ENCODE assay signal across 9 cellular contexts in genomic region chr12:96197503-96198272, GRCh38. TPM values are rescaled to one million over a fixed set of nuclear protein-coding genes. Genes with fewer than 3 reads are reported as not detected.
DNase-seq lines count a peak whose midpoint lies in the region; ATAC-seq and TF ChIP-seq lines count a peak whose summit lies in the region.
"Had no signal": no experiment of that assay in that cellular context is flagged by ENCODE, and none has a peak within 500 bp of the region (broad histone marks: within the 10 kb centered on the region; RNA-seq: fewer than 3 reads in every experiment).

No MANE protein-coding gene starts in this region.

- CTCF ChIA-PET in activated CD8-positive, alpha-beta T cell treated with anti-CD3 and anti-CD28 coated beads for 36 hours (lab: Charles Lee): interaction anchor here (0.8 to 7.2 kb wide), 4 partner anchors 10 to 18 kb away, joined by 3 to 39 read pairs (median 6); no protein-coding TSS in a partner anchor
- CTCF ChIA-PET in activated CD8-positive, alpha-beta T cell treated with anti-CD3 and anti-CD28 coated beads, Interleukin-2, amount 10 ng/mL, durations not matched to agents 7 days and 5 days (lab: Charles Lee): interaction anchor here (1.3 to 5.2 kb wide), 3 partner anchors 14 to 319 kb away, joined by 4 to 50 read pairs (median 21); no protein-coding TSS in a partner anchor

- H3K9me3 Mint-ChIP-seq in activated CD8-positive, alpha-beta T cell treated with anti-CD3 and anti-CD28 coated beads for 36 hours: no peaks in the 10 kb centered on the region
- H3K9me3 Mint-ChIP-seq in activated CD8-positive, alpha-beta T cell treated with anti-CD3 and anti-CD28 coated beads, Interleukin-2, amount 10 ng/mL, durations not matched to agents 7 days and 5 days (ENCODE audit: insufficient read depth): no peaks in the 10 kb centered on the region
- H3K9me3 Mint-ChIP-seq in activated T-helper 1 cell treated with anti-CD3 and anti-CD28 coated beads, Interleukin-12 subunit alpha, Interleukin-12 subunit beta, Interleukin-2, Interleukin-4 antibody, amounts not matched to agents 30 ng/mL and 10 ng/mL and 1 ng/mL, durations not matched to agents 14 hours and 24 hours and 36 hours: no peaks in the 10 kb centered on the region

- peaks cover 7% of the 10 kb centered on the region for H3K36me3 Mint-ChIP-seq in activated CD8-positive, alpha-beta T cell treated with anti-CD3 and anti-CD28 coated beads for 36 hours (ENCODE audit: low read depth)
- peaks cover 12% of the 10 kb centered on the region for H3K36me3 Mint-ChIP-seq in activated CD8-positive, alpha-beta T cell treated with anti-CD3 and anti-CD28 coated beads, Interleukin-2, amount 10 ng/mL, durations not matched to agents 7 days and 5 days (ENCODE audit: low read depth)
- peaks cover 24% of the 10 kb centered on the region for H3K36me3 Mint-ChIP-seq in activated T-helper 1 cell treated with anti-CD3 and anti-CD28 coated beads, Interleukin-12 subunit alpha, Interleukin-12 subunit beta, Interleukin-2, Interleukin-4 antibody, amounts not matched to agents 30 ng/mL and 10 ng/mL and 1 ng/mL, durations not matched to agents 14 hours and 24 hours and 36 hours (ENCODE audit: low read depth)

- no peaks in the 10 kb centered on the region for H3K27me3 ChIP-seq in thyroid gland

- no peak for DNase-seq in activated CD8-positive, alpha-beta T cell treated with anti-CD3 and anti-CD28 coated beads for 36 hours
- DNase-seq in activated CD8-positive, alpha-beta T cell treated with anti-CD3 and anti-CD28 coated beads, Interleukin-2, amount 10 ng/mL, durations not matched to agents 7 days and 5 days: no peak
- no peak for DNase-seq in activated T-helper 1 cell treated with anti-CD3 and anti-CD28 coated beads, Interleukin-12 subunit alpha, Interleukin-12 subunit beta, Interleukin-2, Interleukin-4 antibody, amounts not matched to agents 30 ng/mL and 10 ng/mL and 1 ng/mL, durations not matched to agents 14 hours and 24 hours and 36 hours (ENCODE audit: low spot score)
- DNase-seq in hepatic stellate cell (ENCODE audit: low spot score): peak; percentile 79
- DNase-seq in thyroid gland: no peak
- no peak for DNase-seq in NCI-H2196 (lab: John Stamatoyannopoulos, UW; ENCODE audit: unreplicated experiment)
- no peak for DNase-seq in activated CD8-positive, alpha-beta memory T cell treated with anti-CD3 and anti-CD28 coated beads, Interleukin-2, amount 50 U/mL, for 4 hours
- DNase-seq: T-helper 9 cell had no signal

- POLR2A ChIA-PET in activated CD8-positive, alpha-beta T cell treated with anti-CD3 and anti-CD28 coated beads for 36 hours (lab: Charles Lee): interaction anchor here (0.9 to 1.5 kb wide), 5 partner anchors 8 to 19 kb away, joined by 3 to 6 read pairs (median 3); no protein-coding TSS in a partner anchor
- POLR2A ChIA-PET in activated CD8-positive, alpha-beta T cell treated with anti-CD3 and anti-CD28 coated beads, Interleukin-2, amount 10 ng/mL, durations not matched to agents 7 days and 5 days (lab: Charles Lee): interaction anchor here (0.8 to 2.6 kb wide), 3 partner anchors 12 to 202 kb away, joined by 3 to 9 read pairs (median 7); partner anchors contain the start of gene CDK17

- 36 to 42% methylated on average over 3 of the region's 3 CpGs for WGBS in thyroid gland, 2 donors

- TF ChIP-seq POLR2A in thyroid gland (IDR thresholded peaks at IDR 0.05): no peak

- no peaks in the 10 kb centered on the region for H3K27me3 Mint-ChIP-seq in activated CD8-positive, alpha-beta T cell treated with anti-CD3 and anti-CD28 coated beads for 36 hours
- no peaks in the 10 kb centered on the region for H3K27me3 Mint-ChIP-seq in activated CD8-positive, alpha-beta T cell treated with anti-CD3 and anti-CD28 coated beads, Interleukin-2, amount 10 ng/mL, durations not matched to agents 7 days and 5 days (ENCODE audit: low read depth)
- H3K27me3 Mint-ChIP-seq in activated T-helper 1 cell treated with anti-CD3 and anti-CD28 coated beads, Interleukin-12 subunit alpha, Interleukin-12 subunit beta, Interleukin-2, Interleukin-4 antibody, amounts not matched to agents 30 ng/mL and 10 ng/mL and 1 ng/mL, durations not matched to agents 14 hours and 24 hours and 36 hours (ENCODE audit: insufficient read depth): no peaks in the 10 kb centered on the region

- no peaks in the 10 kb centered on the region for H3K36me3 ChIP-seq in thyroid gland

- H3K4me1 Mint-ChIP-seq in activated CD8-positive, alpha-beta T cell treated with anti-CD3 and anti-CD28 coated beads for 36 hours (ENCODE audit: low read depth): peaks cover 59% of the 10 kb centered on the region
- peaks cover 52% of the 10 kb centered on the region for H3K4me1 Mint-ChIP-seq in activated CD8-positive, alpha-beta T cell treated with anti-CD3 and anti-CD28 coated beads, Interleukin-2, amount 10 ng/mL, durations not matched to agents 7 days and 5 days (ENCODE audit: low read depth)
- H3K4me1 Mint-ChIP-seq in activated T-helper 1 cell treated with anti-CD3 and anti-CD28 coated beads, Interleukin-12 subunit alpha, Interleukin-12 subunit beta, Interleukin-2, Interleukin-4 antibody, amounts not matched to agents 30 ng/mL and 10 ng/mL and 1 ng/mL, durations not matched to agents 14 hours and 24 hours and 36 hours (ENCODE audit: low read depth): peaks cover 52% of the 10 kb centered on the region

- peak overlapping the region; percentile 78 for H3K27ac Mint-ChIP-seq in activated CD8-positive, alpha-beta T cell treated with anti-CD3 and anti-CD28 coated beads for 36 hours
- H3K27ac Mint-ChIP-seq in activated CD8-positive, alpha-beta T cell treated with anti-CD3 and anti-CD28 coated beads, Interleukin-2, amount 10 ng/mL, durations not matched to agents 7 days and 5 days: no peak overlapping the region
- H3K27ac Mint-ChIP-seq in activated T-helper 1 cell treated with anti-CD3 and anti-CD28 coated beads, Interleukin-12 subunit alpha, Interleukin-12 subunit beta, Interleukin-2, Interleukin-4 antibody, amounts not matched to agents 30 ng/mL and 10 ng/mL and 1 ng/mL, durations not matched to agents 14 hours and 24 hours and 36 hours: peak overlapping the region; percentile 37

- no peaks in the 10 kb centered on the region for H3K9me3 ChIP-seq in thyroid gland

- peak overlapping the region; percentile 33 to 63 (median 41) for H3K27ac ChIP-seq in thyroid gland

- no peak for ATAC-seq in activated CD8-positive, alpha-beta T cell treated with anti-CD3 and anti-CD28 coated beads for 36 hours
- ATAC-seq in activated CD8-positive, alpha-beta T cell treated with anti-CD3 and anti-CD28 coated beads, Interleukin-2, amount 10 ng/mL, durations not matched to agents 7 days and 5 days: no peak
- no peak for ATAC-seq in HG03432 (IDR thresholded peaks at IDR 0.05; ENCODE audit: unreplicated experiment)

- intact Hi-C loops in activated CD8-positive, alpha-beta T cell treated with anti-CD3 and anti-CD28 coated beads for 36 hours (cut with micrococcal nuclease): loop anchor here (2.0 to 5.0 kb wide), 2 partner anchors 17 to 150 kb away; no protein-coding TSS in a partner anchor
- intact Hi-C loops in activated T-helper 1 cell treated with anti-CD3 and anti-CD28 coated beads, Interleukin-12 subunit alpha, Interleukin-12 subunit beta, Interleukin-2, Interleukin-4 antibody, amounts not matched to agents 30 ng/mL and 10 ng/mL and 1 ng/mL, durations not matched to agents 14 hours and 24 hours and 36 hours (cut with micrococcal nuclease): loop anchor here (2.0 to 10.0 kb wide), 7 partner anchors 250 to 1555 kb away; partner anchors contain the start of genes AMDHD1, CCDC38, FGD6 and NEDD1
- intact Hi-C loops in thyroid gland (cut with DNase I): no loop called here

- H3K4me3 Mint-ChIP-seq in activated CD8-positive, alpha-beta T cell treated with anti-CD3 and anti-CD28 coated beads for 36 hours: no peak overlapping the region
- H3K4me3 Mint-ChIP-seq in activated CD8-positive, alpha-beta T cell treated with anti-CD3 and anti-CD28 coated beads, Interleukin-2, amount 10 ng/mL, durations not matched to agents 7 days and 5 days: no peak overlapping the region
- H3K4me3 Mint-ChIP-seq in activated T-helper 1 cell treated with anti-CD3 and anti-CD28 coated beads, Interleukin-12 subunit alpha, Interleukin-12 subunit beta, Interleukin-2, Interleukin-4 antibody, amounts not matched to agents 30 ng/mL and 10 ng/mL and 1 ng/mL, durations not matched to agents 14 hours and 24 hours and 36 hours: peak overlapping the region; percentile 96

- peaks cover 5 to 22% of the 10 kb centered on the region in 2 donors for H3K4me1 ChIP-seq in thyroid gland

- H3K4me3 ChIP-seq in thyroid gland (replicated peaks in 1 of 3): no peak overlapping the region

- TF ChIP-seq CTCF in activated CD8-positive, alpha-beta T cell treated with anti-CD3 and anti-CD28 coated beads for 36 hours (IDR thresholded peaks at IDR 0.05): no peak
- no peak for TF ChIP-seq CTCF in thyroid gland (IDR thresholded peaks at IDR 0.05)

RNA-seq across cellular contexts. Expression of gene ELK3, which starts 3.5 kb away (rescaled TPM):
- 1 to 10 TPM; 7.7 TPM for total RNA-seq in activated CD8-positive, alpha-beta T cell treated with anti-CD3 and anti-CD28 coated beads for 36 hours
- total RNA-seq in activated CD8-positive, alpha-beta T cell treated with anti-CD3 and anti-CD28 coated beads, Interleukin-2, amount 10 ng/mL, durations not matched to agents 7 days and 5 days: 10 to 100 TPM; 17.6 to 18.1 TPM
- total RNA-seq in activated T-helper 1 cell treated with anti-CD3 and anti-CD28 coated beads, Interleukin-12 subunit alpha, Interleukin-12 subunit beta, Interleukin-2, Interleukin-4 antibody, amounts not matched to agents 30 ng/mL and 10 ng/mL and 1 ng/mL, durations not matched to agents 14 hours and 24 hours and 36 hours: 40.8 and 45.3 TPM in 2 replicates
- 10 to 100 TPM; 19.8 to 55.4 (median 31.8) TPM for total RNA-seq in thyroid gland
